In the genomic region with DNA sequence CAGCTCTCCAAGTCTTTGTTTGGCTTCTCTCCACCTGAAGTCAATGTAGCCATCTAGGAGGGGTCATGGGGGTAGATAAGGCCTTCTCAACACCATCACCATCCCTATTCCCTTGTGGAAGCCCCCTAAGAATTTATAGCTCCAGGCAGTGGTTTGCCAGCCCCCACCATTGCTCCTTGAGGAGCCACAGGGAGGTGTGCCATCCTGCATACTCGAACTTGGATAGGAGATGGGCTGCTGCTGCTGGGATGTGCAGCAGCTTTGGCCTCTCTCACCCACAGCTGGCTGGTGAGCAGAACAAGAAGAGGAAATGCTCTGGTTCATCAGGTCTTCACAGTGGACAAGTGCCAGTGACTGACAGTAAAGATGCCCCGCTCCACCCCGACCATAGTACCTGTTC, we compare ENCODE assay signal across 34 cellular contexts. TPM values are rescaled to one million over a fixed set of nuclear protein-coding genes. Genes with fewer than 3 reads are reported as not detected.
"Had no signal": no experiment of that assay in that cellular context is flagged by ENCODE, and none has a peak within 500 bp of the region (broad histone marks: within the 10 kb centered on the region; RNA-seq: fewer than 3 reads in every experiment).

No MANE protein-coding gene starts in this region.

- DNase-seq: activated B cell treated with CpG ODN at 0.5 μM for 24 hours; activated CD4-positive, alpha-beta memory T cell treated with anti-CD3 and anti-CD28 coated beads for 36 hours; activated CD8-positive, alpha-beta memory T cell treated with anti-CD3 and anti-CD28 coated beads, Interleukin-2, amount 50 U/mL, for 4 hours; activated effector memory CD4-positive, alpha-beta T cell treated with Interleukin-2 at 50 U/mL for 16 hours; activated naive CD4-positive, alpha-beta T cell treated with Interleukin-2 at 50 U/mL for 16 hours; activated T-cell treated with anti-CD3 and anti-CD28 coated beads, Interleukin-2, amount 50 U/mL, for 48 hours; anterior cingulate cortex; cerebellar nuclear complex; colonic mucosa; effector CD8-positive, alpha-beta T cell; erythroblast; gastrocnemius medialis; left cardiac atrium; left ventricle myocardium superior; occipital lobe; psoas muscle; small intestine; stimulated activated CD4-positive, alpha-beta T cell treated with anti-CD3 and anti-CD28 coated beads, Interleukin-1b, Interleukin-23, amount 100 ng/mL, for 48 hours; stimulated activated CD4-positive, alpha-beta T cell treated with anti-CD3 and anti-CD28 coated beads, Interleukin-4, amount 100 ng/mL, for 4 hours; stimulated activated CD8-positive, alpha-beta memory T cell treated with anti-CD3 and anti-CD28 coated beads, Interleukin-4, amount 100 ng/mL, for 48 hours; stimulated activated naive CD4-positive, alpha-beta T cell; T-cell; tibial artery; upper lobe of right lung had no signal

- H3K27me3 Mint-ChIP-seq: activated B cell treated with CpG ODN at 0.5 μM for 24 hours; activated CD4-positive, alpha-beta memory T cell treated with anti-CD3 and anti-CD28 coated beads for 36 hours; T-cell had no signal

- H3K4me3 Mint-ChIP-seq: activated B cell treated with CpG ODN at 0.5 μM for 24 hours; activated CD4-positive, alpha-beta memory T cell treated with anti-CD3 and anti-CD28 coated beads for 36 hours; T-cell; T-helper 2 cell treated with Interferon-gamma antibody and Interleukin-4, amounts not matched to agents 5 μg/mL and 100 μg/mL, for 36 hours had no signal

- H3K9me3 Mint-ChIP-seq: activated B cell treated with CpG ODN at 0.5 μM for 24 hours; activated CD4-positive, alpha-beta memory T cell treated with anti-CD3 and anti-CD28 coated beads for 36 hours; neural progenitor cell; T-cell; T-helper 2 cell treated with Interferon-gamma antibody and Interleukin-4, amounts not matched to agents 5 μg/mL and 100 μg/mL, for 36 hours had no signal

- H3K9me3 ChIP-seq: colonic mucosa, gastrocnemius medialis, psoas muscle, sigmoid colon, suprapubic skin, tibial artery, upper lobe of right lung had no signal

- H3K27ac Mint-ChIP-seq: activated B cell treated with CpG ODN at 0.5 μM for 24 hours; activated CD4-positive, alpha-beta memory T cell treated with anti-CD3 and anti-CD28 coated beads for 36 hours; neural progenitor cell; T-helper 2 cell treated with Interferon-gamma antibody and Interleukin-4, amounts not matched to agents 5 μg/mL and 100 μg/mL, for 36 hours had no signal

- ATAC-seq: gastrocnemius medialis, left cardiac atrium, left ventricle myocardium superior, psoas muscle, T-cell, upper lobe of right lung had no signal

RNA-seq across cellular contexts. Expression of a gene that starts 16.9 kb away (rescaled TPM):
- total RNA-seq: bronchial epithelial cell, colonic mucosa, dermis microvascular lymphatic vessel endothelial cell, hepatocyte, left cardiac atrium, left ventricle myocardium superior, lung microvascular endothelial cell, occipital lobe, sigmoid colon, suprapubic skin, upper lobe of right lung had no signal
- polyA plus RNA-seq: hepatocyte, keratinocyte had no signal

RNA-seq across cellular contexts. Expression of a gene that starts 22.8 kb away (rescaled TPM):
- total RNA-seq: activated B cell treated with CpG ODN at 0.5 μM for 24 hours; activated CD8-positive, alpha-beta memory T cell treated with anti-CD3 and anti-CD28 coated beads for 36 hours; dermis microvascular lymphatic vessel endothelial cell; hepatocyte; lung microvascular endothelial cell; occipital lobe had no signal
- polyA plus RNA-seq: hepatocyte, keratinocyte had no signal
